40 cellular contexts compared by ENCODE assay signal in genomic region chr5:84817953-84818352, GRCh38.
"Had no signal": no experiment of that assay in that cellular context is flagged by ENCODE, and none has a peak within 500 bp of the region (broad histone marks: within the 10 kb centered on the region; RNA-seq: fewer than 3 reads in every experiment).

No MANE protein-coding gene starts in this region.

- FAIRE-seq: astrocyte, bronchial epithelial cell had no signal

- H3K4me3 ChIP-seq: adrenal gland, ascending aorta, body of pancreas, breast epithelium, cardiac muscle cell had no signal

- H3K36me3 Mint-ChIP-seq: activated naive CD4-positive, alpha-beta T cell treated with anti-CD3 and anti-CD28 coated beads, Interleukin-2, amount 10 ng/mL, durations not matched to agents 7 days and 5 days; activated naive CD4-positive, alpha-beta T cell treated with anti-CD3 and anti-CD28 coated beads, Interleukin-2, amount 50 U/mL, for 24 hours; activated naive CD4-positive, alpha-beta T cell treated with anti-CD3 and anti-CD28 coated beads, Interleukin-2, amount 50 U/mL, for 72 hours; activated naive CD8-positive, alpha-beta T cell; activated naive CD8-positive, alpha-beta T cell treated with anti-CD3 and anti-CD28 coated beads for 36 hours; activated naive CD8-positive, alpha-beta T cell treated with anti-CD3 and anti-CD28 coated beads, Interleukin-2, amount 10 ng/mL, durations not matched to agents 7 days and 5 days; brain had no signal

- H3K27ac ChIP-seq: adrenal gland, ascending aorta, body of pancreas, brain microvascular endothelial cell, breast epithelium, cardiac muscle cell had no signal

- ATAC-seq: activated naive CD4-positive, alpha-beta T cell treated with anti-CD3 and anti-CD28 coated beads, Interleukin-2, amount 50 U/mL, for 72 hours; activated naive CD8-positive, alpha-beta T cell treated with anti-CD3 and anti-CD28 coated beads, Interleukin-2, amount 50 U/mL, for 24 hours; activated T-cell treated with anti-CD3 and anti-CD28 coated beads, Interleukin-2, amount 50 U/mL, for 4 hours; activated T-cell treated with anti-CD3 and anti-CD28 coated beads, Interleukin-2, amount 50 U/mL, for 72 hours; activated T-helper 17 cell treated with anti-CD3 and anti-CD28 coated beads, Interleukin-2, amount 50 U/mL, for 72 hours; body of pancreas had no signal

- H3K4me1 ChIP-seq: adrenal gland, ascending aorta, body of pancreas, breast epithelium had no signal

- H3K4me1 Mint-ChIP-seq: activated naive CD4-positive, alpha-beta T cell treated with anti-CD3 and anti-CD28 coated beads, Interleukin-2, amount 10 ng/mL, durations not matched to agents 7 days and 5 days; activated naive CD4-positive, alpha-beta T cell treated with anti-CD3 and anti-CD28 coated beads, Interleukin-2, amount 50 U/mL, for 24 hours; activated naive CD8-positive, alpha-beta T cell treated with anti-CD3 and anti-CD28 coated beads for 36 hours; activated naive CD8-positive, alpha-beta T cell treated with anti-CD3 and anti-CD28 coated beads, Interleukin-2, amount 10 ng/mL, durations not matched to agents 7 days and 5 days; activated naive CD8-positive, alpha-beta T cell treated with anti-CD3 and anti-CD28 coated beads, Interleukin-2, amount 50 U/mL, for 24 hours; activated T-helper 17 cell treated with anti-CD3 and anti-CD28 coated beads, Interleukin-2, amount 50 U/mL, for 72 hours; brain; central memory CD8-positive, alpha-beta T cell had no signal

- H3K9me3 ChIP-seq: adrenal gland, ascending aorta, body of pancreas, breast epithelium had no signal

- H3K27me3 ChIP-seq: adrenal gland, ascending aorta, body of pancreas, brain microvascular endothelial cell, breast epithelium, cardiac muscle cell had no signal

- H3K4me3 Mint-ChIP-seq: activated naive CD4-positive, alpha-beta T cell treated with anti-CD3 and anti-CD28 coated beads for 36 hours; activated naive CD4-positive, alpha-beta T cell treated with anti-CD3 and anti-CD28 coated beads, Interleukin-2, amount 10 ng/mL, durations not matched to agents 7 days and 5 days; activated naive CD4-positive, alpha-beta T cell treated with anti-CD3 and anti-CD28 coated beads, Interleukin-2, amount 50 U/mL, for 24 hours; activated naive CD8-positive, alpha-beta T cell; activated naive CD8-positive, alpha-beta T cell treated with anti-CD3 and anti-CD28 coated beads for 36 hours; activated naive CD8-positive, alpha-beta T cell treated with anti-CD3 and anti-CD28 coated beads, Interleukin-2, amount 10 ng/mL, durations not matched to agents 7 days and 5 days; activated naive CD8-positive, alpha-beta T cell treated with anti-CD3 and anti-CD28 coated beads, Interleukin-2, amount 50 U/mL, for 24 hours; activated T-cell treated with anti-CD3 and anti-CD28 coated beads, Interleukin-2, amount 50 U/mL, for 24 hours; activated T-cell treated with anti-CD3 and anti-CD28 coated beads, Interleukin-2, amount 50 U/mL, for 4 hours; activated T-cell treated with anti-CD3 and anti-CD28 coated beads, Interleukin-2, amount 50 U/mL, for 72 hours; activated T-helper 1 cell treated with anti-CD3 and anti-CD28 coated beads, Interleukin-12 subunit alpha, Interleukin-12 subunit beta, Interleukin-2, Interleukin-4 antibody, amounts not matched to agents 30 ng/mL and 10 ng/mL and 1 ng/mL, durations not matched to agents 14 hours and 24 hours and 36 hours; activated T-helper 17 cell treated with anti-CD3 and anti-CD28 coated beads, Interleukin-2, amount 50 U/mL, for 72 hours; brain; central memory CD8-positive, alpha-beta T cell had no signal

- H3K36me3 ChIP-seq: adrenal gland, ascending aorta, brain microvascular endothelial cell, breast epithelium, cardiac muscle cell had no signal

- H3K27me3 Mint-ChIP-seq: activated naive CD4-positive, alpha-beta T cell treated with anti-CD3 and anti-CD28 coated beads, Interleukin-2, amount 10 ng/mL, durations not matched to agents 7 days and 5 days; activated naive CD4-positive, alpha-beta T cell treated with anti-CD3 and anti-CD28 coated beads, Interleukin-2, amount 50 U/mL, for 24 hours; activated naive CD8-positive, alpha-beta T cell; activated naive CD8-positive, alpha-beta T cell treated with anti-CD3 and anti-CD28 coated beads for 36 hours; activated naive CD8-positive, alpha-beta T cell treated with anti-CD3 and anti-CD28 coated beads, Interleukin-2, amount 10 ng/mL, durations not matched to agents 7 days and 5 days; activated naive CD8-positive, alpha-beta T cell treated with anti-CD3 and anti-CD28 coated beads, Interleukin-2, amount 50 U/mL, for 24 hours; activated T-cell treated with anti-CD3 and anti-CD28 coated beads, Interleukin-2, amount 50 U/mL, for 24 hours; activated T-helper 17 cell treated with anti-CD3 and anti-CD28 coated beads, Interleukin-2, amount 50 U/mL, for 72 hours; central memory CD8-positive, alpha-beta T cell had no signal

- H3K27ac Mint-ChIP-seq: activated naive CD4-positive, alpha-beta T cell treated with anti-CD3 and anti-CD28 coated beads for 36 hours; activated naive CD4-positive, alpha-beta T cell treated with anti-CD3 and anti-CD28 coated beads, Interleukin-2, amount 10 ng/mL, durations not matched to agents 7 days and 5 days; activated naive CD4-positive, alpha-beta T cell treated with anti-CD3 and anti-CD28 coated beads, Interleukin-2, amount 50 U/mL, for 24 hours; activated naive CD4-positive, alpha-beta T cell treated with anti-CD3 and anti-CD28 coated beads, Interleukin-2, amount 50 U/mL, for 72 hours; activated naive CD8-positive, alpha-beta T cell; activated naive CD8-positive, alpha-beta T cell treated with anti-CD3 and anti-CD28 coated beads for 36 hours; activated naive CD8-positive, alpha-beta T cell treated with anti-CD3 and anti-CD28 coated beads, Interleukin-2, amount 10 ng/mL, durations not matched to agents 7 days and 5 days; activated naive CD8-positive, alpha-beta T cell treated with anti-CD3 and anti-CD28 coated beads, Interleukin-2, amount 50 U/mL, for 24 hours; activated T-cell treated with anti-CD3 and anti-CD28 coated beads, Interleukin-2, amount 50 U/mL, for 24 hours; activated T-cell treated with anti-CD3 and anti-CD28 coated beads, Interleukin-2, amount 50 U/mL, for 72 hours; activated T-helper 1 cell treated with anti-CD3 and anti-CD28 coated beads, Interleukin-12 subunit alpha, Interleukin-12 subunit beta, Interleukin-2, Interleukin-4 antibody, amounts not matched to agents 30 ng/mL and 10 ng/mL and 1 ng/mL, durations not matched to agents 14 hours and 24 hours and 36 hours; activated T-helper 17 cell treated with anti-CD3 and anti-CD28 coated beads, Interleukin-2, amount 50 U/mL, for 72 hours; activated T-helper 2 cell treated with anti-CD3 and anti-CD28 coated beads, Interferon-gamma antibody, Interleukin-2, Interleukin-4, amounts not matched to agents 10 μg/mL and 5 μg/mL and 100 μg/mL, durations not matched to agents 14 hours and 24 hours and 36 hours; brain had no signal

- DNase-seq: activated effector memory CD4-positive, alpha-beta T cell treated with anti-CD3 and anti-CD28 coated beads, Interleukin-2, amount 50 U/mL, for 16 hours; activated effector memory CD4-positive, alpha-beta T cell treated with Interleukin-2 at 50 U/mL for 16 hours; activated gamma-delta T cell; activated gamma-delta T cell treated with Interleukin-2 at 50 U/mL for 16 hours; activated naive CD4-positive, alpha-beta T cell; activated naive CD4-positive, alpha-beta T cell treated with anti-CD3 and anti-CD28 coated beads for 36 hours; activated naive CD4-positive, alpha-beta T cell treated with anti-CD3 and anti-CD28 coated beads, Interleukin-2, amount 10 ng/mL, durations not matched to agents 7 days and 5 days; activated naive CD4-positive, alpha-beta T cell treated with anti-CD3 and anti-CD28 coated beads, Interleukin-2, amount 50 U/mL, for 16 hours; activated naive CD4-positive, alpha-beta T cell treated with Interleukin-2 at 50 U/mL for 16 hours; activated naive CD8-positive, alpha-beta T cell treated with anti-CD3 and anti-CD28 coated beads for 36 hours; activated naive CD8-positive, alpha-beta T cell treated with anti-CD3 and anti-CD28 coated beads, Interleukin-2, amount 10 ng/mL, durations not matched to agents 7 days and 5 days; activated naive CD8-positive, alpha-beta T cell treated with anti-CD3 and anti-CD28 coated beads, Interleukin-2, amount 50 U/mL, for 24 hours; activated T-cell treated with anti-CD3 and anti-CD28 coated beads, Interleukin-2, amount 50 U/mL, for 1 hour; activated T-cell treated with anti-CD3 and anti-CD28 coated beads, Interleukin-2, amount 50 U/mL, for 24 hours; activated T-cell treated with anti-CD3 and anti-CD28 coated beads, Interleukin-2, amount 50 U/mL, for 4 hours; activated T-cell treated with anti-CD3 and anti-CD28 coated beads, Interleukin-2, amount 50 U/mL, for 48 hours; activated T-cell treated with anti-CD3 and anti-CD28 coated beads, Interleukin-2, amount 50 U/mL, for 72 hours; adrenal gland; amniotic stem cell; amygdala; anterior cingulate cortex; aorta; body of pancreas; brain microvascular endothelial cell; caudate nucleus; central memory CD4-positive, alpha-beta T cell; cerebellar nuclear complex had no signal

- H3K9me3 Mint-ChIP-seq: activated naive CD4-positive, alpha-beta T cell treated with anti-CD3 and anti-CD28 coated beads, Interleukin-2, amount 10 ng/mL, durations not matched to agents 7 days and 5 days; activated naive CD8-positive, alpha-beta T cell treated with anti-CD3 and anti-CD28 coated beads for 36 hours; activated naive CD8-positive, alpha-beta T cell treated with anti-CD3 and anti-CD28 coated beads, Interleukin-2, amount 10 ng/mL, durations not matched to agents 7 days and 5 days; activated naive CD8-positive, alpha-beta T cell treated with anti-CD3 and anti-CD28 coated beads, Interleukin-2, amount 50 U/mL, for 24 hours; activated T-cell treated with anti-CD3 and anti-CD28 coated beads, Interleukin-2, amount 50 U/mL, for 4 hours; activated T-cell treated with anti-CD3 and anti-CD28 coated beads, Interleukin-2, amount 50 U/mL, for 72 hours; activated T-helper 1 cell treated with anti-CD3 and anti-CD28 coated beads, Interleukin-12 subunit alpha, Interleukin-12 subunit beta, Interleukin-2, Interleukin-4 antibody, amounts not matched to agents 30 ng/mL and 10 ng/mL and 1 ng/mL, durations not matched to agents 14 hours and 24 hours and 36 hours; activated T-helper 17 cell treated with anti-CD3 and anti-CD28 coated beads, Interleukin-2, amount 50 U/mL, for 72 hours; activated T-helper 2 cell treated with anti-CD3 and anti-CD28 coated beads, Interferon-gamma antibody, Interleukin-2, Interleukin-4, amounts not matched to agents 10 μg/mL and 5 μg/mL and 100 μg/mL, durations not matched to agents 14 hours and 24 hours and 36 hours; brain had no signal
